Comparison of ENCODE assay signal across 7 cellular contexts in genomic region chr10:80202934-80203834, GRCh38. TPM values are rescaled to one million over a fixed set of nuclear protein-coding genes. Genes with fewer than 3 reads are reported as not detected.
DNase-seq lines count a peak whose midpoint lies in the region; ATAC-seq and TF ChIP-seq lines count a peak whose summit lies in the region.

No MANE protein-coding gene starts in this region.

- H3K4me1 ChIP-seq in GM23248 (ENCODE audit: insufficient read depth): peaks cover 67% of the 10 kb centered on the region

- peak overlapping the region; percentile 96 for H3K4me3 Mint-ChIP-seq in stimulated activated memory B cell treated with anti-CD40 and anti-IgM and Interleukin-4, amounts not matched to agents 10 μg/mL and 1 μg/mL and 100 μg/mL, for 72 hours

- H3K9me3 ChIP-seq in GM23248 (ENCODE audit: low read depth): no peaks in the 10 kb centered on the region

- H3K27ac Mint-ChIP-seq in stimulated activated memory B cell treated with anti-CD40 and anti-IgM and Interleukin-4, amounts not matched to agents 10 μg/mL and 1 μg/mL and 100 μg/mL, for 72 hours: peak overlapping the region; percentile 82

- in situ Hi-C loops in GM23248 (cut with MboI): no loop called here

- peaks cover 44% of the 10 kb centered on the region for H3F3A ChIP-seq in GM23248 (ENCODE audit: insufficient read depth)

- WGBS in GM23248 (ENCODE audit: low coverage in 1 of 2, low lambda C conversion rate in 2 of 2, missing lambda C conversion rate in 2 of 2), 2 experiments: 11 to 21% methylated on average over 12 to 14 of the region's 14 CpGs

- peaks cover 88% of the 10 kb centered on the region for H3K79me2 ChIP-seq in GM23248 (ENCODE audit: insufficient read depth)

- H3K4me3 ChIP-seq in GM23248 (peak overlapping the region; percentile 83), WI38 (ENCODE audit: low read depth, low read length) (peak overlapping the region; percentile 88), choroid plexus epithelial cell (ENCODE audit: low read depth, low read length) (peak overlapping the region; percentile 86)

- peak; percentile 67 for TF ChIP-seq CTCF in GM12872 (IDR thresholded peaks at IDR 0.05; ENCODE audit: insufficient read depth, low read depth, low read length)
- no peak for TF ChIP-seq CTCF in WI38 (IDR thresholded peaks at IDR 0.05; ENCODE audit: low read depth, low read length)
- peak; percentile 46 for TF ChIP-seq CTCF in choroid plexus epithelial cell (conservative IDR thresholded peaks at IDR 0.05; ENCODE audit: low read depth, low read length)

- peak overlapping the region; percentile 96 for H3K9ac ChIP-seq in GM23248

- H3K36me3 ChIP-seq in GM23248 (ENCODE audit: low read depth): no peaks in the 10 kb centered on the region

- H4K20me1 ChIP-seq in GM23248 (ENCODE audit: insufficient read depth): peaks cover 6% of the 10 kb centered on the region; the same call in 1 of the 2 replicates

- no peak overlapping the region for H2AFZ ChIP-seq in GM23248

- ATAC-seq in stimulated activated memory B cell treated with anti-CD40 and anti-IgM and Interleukin-4, amounts not matched to agents 10 μg/mL and 1 μg/mL and 100 μg/mL, for 72 hours: peak; percentile 75

- peaks cover 25% of the 10 kb centered on the region for H3K36me3 Mint-ChIP-seq in stimulated activated memory B cell treated with anti-CD40 and anti-IgM and Interleukin-4, amounts not matched to agents 10 μg/mL and 1 μg/mL and 100 μg/mL, for 72 hours

- no peaks in the 10 kb centered on the region for H3K27me3 Mint-ChIP-seq in stimulated activated memory B cell treated with anti-CD40 and anti-IgM and Interleukin-4, amounts not matched to agents 10 μg/mL and 1 μg/mL and 100 μg/mL, for 72 hours

- H3K4me1 Mint-ChIP-seq in stimulated activated memory B cell treated with anti-CD40 and anti-IgM and Interleukin-4, amounts not matched to agents 10 μg/mL and 1 μg/mL and 100 μg/mL, for 72 hours: peaks cover 59% of the 10 kb centered on the region

- no peaks in the 10 kb centered on the region for H3K9me3 Mint-ChIP-seq in stimulated activated memory B cell treated with anti-CD40 and anti-IgM and Interleukin-4, amounts not matched to agents 10 μg/mL and 1 μg/mL and 100 μg/mL, for 72 hours

- H3K4me2 ChIP-seq in GM23248 (ENCODE audit: unreplicated experiment): peak overlapping the region; percentile 85

- H3K9me2 ChIP-seq in GM23248 (ENCODE audit: insufficient read depth): no peaks in the 10 kb centered on the region

- peak overlapping the region; percentile 95 for H3K27ac ChIP-seq in GM23248

- peak; percentile 97 for DNase-seq in GM23248
- peak; percentile 73 for DNase-seq in Kasumi-1 (lab: John Stamatoyannopoulos, UW)
- DNase-seq in choroid plexus epithelial cell (ENCODE audit: low read depth): peak; percentile 98
- peak; percentile 50 to 87 for DNase-seq in lung microvascular endothelial cell (ENCODE audit: low read depth in 2 of 2)

- H3K27me3 ChIP-seq in GM23248 (replicated peaks; ENCODE audit: insufficient read depth): no peaks in the 10 kb centered on the region

RNA-seq across cellular contexts. Expression of gene ANXA11, which starts 2.2 kb away (rescaled TPM):
- total RNA-seq in GM23248 (2014; rRNA removed; shearing (Covaris generic)): 116 and 121 TPM in 2 replicates
- 189 and 194 TPM in 2 replicates for polyA plus RNA-seq in GM23248 (2016; fragmentation: Nextera tagmentation; extraction: Ambion mirVana)
- total RNA-seq in lung microvascular endothelial cell: 14.7 and 17.2 TPM in 2 replicates

Comparison
In these comparisons a context has a peak if more than half of its experiments do, and no peak if none do; other contexts are left out.
1. Peak in every context shown above with its lines: DNase-seq, ATAC-seq, H3K4me3 ChIP-seq and H3K27ac ChIP-seq.